8 cellular contexts compared by ENCODE assay signal in genomic region chr19:28466107-28467045, GRCh38.
DNase-seq lines count a peak whose midpoint lies in the region; ATAC-seq and TF ChIP-seq lines count a peak whose summit lies in the region.

No MANE protein-coding gene starts in this region.

- WGBS in body of pancreas, 2 donors, result 43 to 45% methylated on average over 9 of the region's 9 CpGs

- no peaks in the 10 kb centered on the region for H3K36me3 ChIP-seq in body of pancreas (replicated peaks in 1 of 2; ENCODE audit: insufficient read depth in 1 of 2, low read depth in 2 of 2)

- no peak overlapping the region for H3K27ac Mint-ChIP-seq in T-cell

- CTCF ChIA-PET in T-cell (lab: Charles Lee), result interaction anchor here in 1 of 2 donors (0.7 kb wide), 2 partner anchors 21 to 418 kb away, joined by 3 to 4 read pairs; no protein-coding TSS in a partner anchor

- H3K27me3 ChIP-seq in body of pancreas, result no peaks in the 10 kb centered on the region

- peaks cover 20% of the 10 kb centered on the region for H3K4me1 ChIP-seq in body of pancreas

- peak overlapping the region in 1 of 4 donors; percentile 35 for H3K27ac ChIP-seq in body of pancreas

- no peak overlapping the region for H3K4me3 ChIP-seq in body of pancreas

- peak; percentile 45 to 91 (median 67) for TF ChIP-seq CTCF in body of pancreas (IDR thresholded peaks at IDR 0.05)

- peaks cover 0 to 3% of the 10 kb centered on the region in 2 donors for H3K27me3 Mint-ChIP-seq in T-cell

- ATAC-seq in T-cell (replicated peaks in 1 of 4), result peak in 1 of 4 experiments; percentile 46
- peak; percentile 55 for ATAC-seq in body of pancreas
- no peak for ATAC-seq in HG03039 (IDR thresholded peaks at IDR 0.05; ENCODE audit: unreplicated experiment)

- H3K9me3 Mint-ChIP-seq in T-cell, result no peaks in the 10 kb centered on the region

- intact Hi-C loops in body of pancreas (cut with DNase I), result no loop called here

- DNase-seq in DMS114 treated with DMSO at 0.1 percent for 48 hours (lab: John Stamatoyannopoulos, UW; ENCODE audit: unreplicated experiment), result peak; percentile 32
- peak; percentile 34 for DNase-seq in LoVo (ENCODE audit: low spot score)
- peak in 33 of 34 experiments; percentile 5 to 71 (median 53) for DNase-seq in T-cell
- peak; percentile 71 to 83 (median 77) for DNase-seq in body of pancreas
- peak; percentile 73 for DNase-seq in kidney glomerular epithelial cell (lab: John Stamatoyannopoulos, UW)
- DNase-seq in stimulated activated CD4-positive, alpha-beta T cell treated with anti-CD3 and anti-CD28 coated beads, Interleukin-4, amount 100 ng/mL, for 48 hours (ENCODE audit: low read depth in 2 of 2), result peak; percentile 44 to 63
- no peak for DNase-seq in HPDE6-E6E7 (ENCODE audit: extremely low spot score)

- H3K4me1 Mint-ChIP-seq in T-cell, result peaks cover 19 to 44% (median 27%) of the 10 kb centered on the region in 3 donors

- H3K36me3 Mint-ChIP-seq in T-cell, result no peaks in the 10 kb centered on the region

- POLR2A ChIA-PET in T-cell (lab: Charles Lee), result no interaction called here

- no peaks in the 10 kb centered on the region for H3K9me3 ChIP-seq in body of pancreas

- TF ChIP-seq POLR2A in body of pancreas (IDR thresholded peaks at IDR 0.05), result no peak

- H3K4me3 Mint-ChIP-seq in T-cell, result no peak overlapping the region
